Comparison of ENCODE assay signal across 11 cellular contexts in genomic region chr11:117808768-117809167, GRCh38. TPM values are rescaled to one million over a fixed set of nuclear protein-coding genes. Genes with fewer than 3 reads are reported as not detected.
DNase-seq lines count a peak whose midpoint lies in the region; ATAC-seq and TF ChIP-seq lines count a peak whose summit lies in the region.
"Had no signal": no experiment of that assay in that cellular context is flagged by ENCODE, and none has a peak within 500 bp of the region (broad histone marks: within the 10 kb centered on the region; RNA-seq: fewer than 3 reads in every experiment).

No MANE protein-coding gene starts in this region.

- H3K36me3 Mint-ChIP-seq in activated T-helper 1 cell treated with anti-CD3 and anti-CD28 coated beads, Interleukin-12 subunit alpha, Interleukin-12 subunit beta, Interleukin-2, Interleukin-4 antibody, amounts not matched to agents 30 ng/mL and 10 ng/mL and 1 ng/mL, durations not matched to agents 14 hours and 24 hours and 36 hours (ENCODE audit: low read depth): no peaks in the 10 kb centered on the region
- no peaks in the 10 kb centered on the region for H3K36me3 Mint-ChIP-seq in activated naive CD4-positive, alpha-beta T cell treated with anti-CD3 and anti-CD28 coated beads for 36 hours (ENCODE audit: low read depth)

- no peaks in the 10 kb centered on the region for H3F3A ChIP-seq in GM23248 (ENCODE audit: insufficient read depth)

- peak overlapping the region; percentile 36 for H3K27ac Mint-ChIP-seq in activated T-helper 1 cell treated with anti-CD3 and anti-CD28 coated beads, Interleukin-12 subunit alpha, Interleukin-12 subunit beta, Interleukin-2, Interleukin-4 antibody, amounts not matched to agents 30 ng/mL and 10 ng/mL and 1 ng/mL, durations not matched to agents 14 hours and 24 hours and 36 hours
- no peak overlapping the region for H3K27ac Mint-ChIP-seq in activated naive CD4-positive, alpha-beta T cell treated with anti-CD3 and anti-CD28 coated beads for 36 hours

- H3K9ac ChIP-seq in GM23248: no peak overlapping the region
- H3K9ac ChIP-seq: SK-N-SH had no signal

- H3K27me3 ChIP-seq in GM23248 (replicated peaks; ENCODE audit: insufficient read depth) (peaks cover 7% of the 10 kb centered on the region; the same call in 1 of the 2 replicates), gastroesophageal sphincter (peaks cover 38% of the 10 kb centered on the region), sigmoid colon (no peaks in the 10 kb centered on the region)

- no peak overlapping the region for H3K4me2 ChIP-seq in GM23248 (ENCODE audit: unreplicated experiment)
- H3K4me2 ChIP-seq: SK-N-SH had no signal

- intact Hi-C loops in activated T-helper 1 cell treated with anti-CD3 and anti-CD28 coated beads, Interleukin-12 subunit alpha, Interleukin-12 subunit beta, Interleukin-2, Interleukin-4 antibody, amounts not matched to agents 30 ng/mL and 10 ng/mL and 1 ng/mL, durations not matched to agents 14 hours and 24 hours and 36 hours (cut with micrococcal nuclease): loop anchor here (5.0 kb wide), 2 partner anchors 34 to 364 kb away; no protein-coding TSS in a partner anchor
- intact Hi-C loops in sigmoid colon (cut with DNase I): no loop called here
- intact Hi-C loops in activated naive CD4-positive, alpha-beta T cell treated with anti-CD3 and anti-CD28 coated beads for 36 hours (cut with micrococcal nuclease): loop anchor here (1.0 to 2.0 kb wide), 3 partner anchors 14 to 382 kb away; no protein-coding TSS in a partner anchor

- in situ Hi-C loops in GM23248 (cut with MboI): loop anchor here (10.0 kb wide), 1 partner anchor 374 kb away; no protein-coding TSS in a partner anchor

- peaks cover 2% of the 10 kb centered on the region for H3K27me3 Mint-ChIP-seq in activated T-helper 1 cell treated with anti-CD3 and anti-CD28 coated beads, Interleukin-12 subunit alpha, Interleukin-12 subunit beta, Interleukin-2, Interleukin-4 antibody, amounts not matched to agents 30 ng/mL and 10 ng/mL and 1 ng/mL, durations not matched to agents 14 hours and 24 hours and 36 hours (ENCODE audit: insufficient read depth)
- H3K27me3 Mint-ChIP-seq in activated naive CD4-positive, alpha-beta T cell treated with anti-CD3 and anti-CD28 coated beads for 36 hours (ENCODE audit: low read depth): no peaks in the 10 kb centered on the region

- no peaks in the 10 kb centered on the region for H3K9me3 Mint-ChIP-seq in activated T-helper 1 cell treated with anti-CD3 and anti-CD28 coated beads, Interleukin-12 subunit alpha, Interleukin-12 subunit beta, Interleukin-2, Interleukin-4 antibody, amounts not matched to agents 30 ng/mL and 10 ng/mL and 1 ng/mL, durations not matched to agents 14 hours and 24 hours and 36 hours
- no peaks in the 10 kb centered on the region for H3K9me3 Mint-ChIP-seq in activated naive CD4-positive, alpha-beta T cell treated with anti-CD3 and anti-CD28 coated beads for 36 hours

- no peak overlapping the region for H3K4me3 Mint-ChIP-seq in activated T-helper 1 cell treated with anti-CD3 and anti-CD28 coated beads, Interleukin-12 subunit alpha, Interleukin-12 subunit beta, Interleukin-2, Interleukin-4 antibody, amounts not matched to agents 30 ng/mL and 10 ng/mL and 1 ng/mL, durations not matched to agents 14 hours and 24 hours and 36 hours
- H3K4me3 Mint-ChIP-seq in activated naive CD4-positive, alpha-beta T cell treated with anti-CD3 and anti-CD28 coated beads for 36 hours: no peak overlapping the region

- H4K20me1 ChIP-seq in GM23248 (ENCODE audit: insufficient read depth): no peaks in the 10 kb centered on the region

- no peak for TF ChIP-seq EP300 in gastroesophageal sphincter (IDR thresholded peaks at IDR 0.05)
- TF ChIP-seq EP300 in sigmoid colon (IDR thresholded peaks at IDR 0.05): no peak

- peak; percentile 34 for ATAC-seq in gastroesophageal sphincter

- H3K9me3 ChIP-seq in GM23248 (ENCODE audit: low read depth) (no peaks in the 10 kb centered on the region), gastroesophageal sphincter (no peaks in the 10 kb centered on the region), sigmoid colon (no peaks in the 10 kb centered on the region)
- H3K9me3 ChIP-seq: neutrophil, SK-N-SH had no signal

- H3K4me3 ChIP-seq in GM23248 (no peak overlapping the region), gastroesophageal sphincter (no peak overlapping the region), sigmoid colon (no peak overlapping the region)

- H3K4me1 Mint-ChIP-seq in activated T-helper 1 cell treated with anti-CD3 and anti-CD28 coated beads, Interleukin-12 subunit alpha, Interleukin-12 subunit beta, Interleukin-2, Interleukin-4 antibody, amounts not matched to agents 30 ng/mL and 10 ng/mL and 1 ng/mL, durations not matched to agents 14 hours and 24 hours and 36 hours (ENCODE audit: low read depth): peaks cover 43% of the 10 kb centered on the region
- peaks cover 18% of the 10 kb centered on the region for H3K4me1 Mint-ChIP-seq in activated naive CD4-positive, alpha-beta T cell treated with anti-CD3 and anti-CD28 coated beads for 36 hours (ENCODE audit: low read depth)

- H3K27ac ChIP-seq in GM23248 (no peak overlapping the region), gastroesophageal sphincter (peak overlapping the region in 3 of 4 donors; percentile 54 to 65 (median 55)), sigmoid colon (peak overlapping the region in 3 of 4 donors; percentile 16 to 52 (median 43))
- H3K27ac ChIP-seq: neutrophil had no signal

- H3K36me3 ChIP-seq in GM23248 (ENCODE audit: low read depth) (no peaks in the 10 kb centered on the region), gastroesophageal sphincter (no peaks in the 10 kb centered on the region), sigmoid colon (no peaks in the 10 kb centered on the region)
- H3K36me3 ChIP-seq: neutrophil had no signal

- CTCF ChIA-PET in activated naive CD4-positive, alpha-beta T cell treated with anti-CD3 and anti-CD28 coated beads for 36 hours (lab: Charles Lee): interaction anchor here (0.6 to 11.3 kb wide), 22 partner anchors 11 to 383 kb away, joined by 3 to 258 read pairs (median 5); partner anchors contain the start of genes FXYD2 and FXYD6

- no peak for DNase-seq in GM23248
- no peak for DNase-seq in activated T-helper 1 cell treated with anti-CD3 and anti-CD28 coated beads, Interleukin-12 subunit alpha, Interleukin-12 subunit beta, Interleukin-2, Interleukin-4 antibody, amounts not matched to agents 30 ng/mL and 10 ng/mL and 1 ng/mL, durations not matched to agents 14 hours and 24 hours and 36 hours (ENCODE audit: low spot score)
- no peak for DNase-seq in sigmoid colon
- DNase-seq in activated naive CD4-positive, alpha-beta T cell treated with anti-CD3 and anti-CD28 coated beads for 36 hours: no peak
- DNase-seq in globus pallidus (ENCODE audit: low spot score): no peak
- no peak for DNase-seq in NCI-H1694 (lab: John Stamatoyannopoulos, UW)
- DNase-seq: activated gamma-delta T cell, KG1 had no signal

- H2AFZ ChIP-seq in GM23248: 0 out of 2 replicates have a peak overlapping the region, but pooled peaks have one; percentile 36

- TF ChIP-seq CTCF in gastroesophageal sphincter (IDR thresholded peaks at IDR 0.05) (no peak), sigmoid colon (IDR thresholded peaks at IDR 0.05) (no peak)

- no peaks in the 10 kb centered on the region for H3K79me2 ChIP-seq in GM23248 (ENCODE audit: insufficient read depth)

- no peaks in the 10 kb centered on the region for H3K9me2 ChIP-seq in GM23248 (ENCODE audit: insufficient read depth)
- H3K9me2 ChIP-seq: SK-N-SH had no signal

- 49 to 53% methylated on average over 13 of the region's 13 CpGs for WGBS in GM23248 (ENCODE audit: low coverage in 1 of 2, low lambda C conversion rate in 2 of 2, missing lambda C conversion rate in 2 of 2), 2 experiments
- 66 to 74% methylated on average over 5 to 10 of the region's 13 CpGs for WGBS in gastroesophageal sphincter (ENCODE audit: low coverage in 1 of 2), 2 donors
- WGBS in sigmoid colon, 2 donors: 30 to 69% methylated on average over 13 of the region's 13 CpGs

- TF ChIP-seq POLR2A in gastroesophageal sphincter (IDR thresholded peaks at IDR 0.05) (no peak), sigmoid colon (IDR thresholded peaks at IDR 0.05) (no peak)

- H3K4me1 ChIP-seq in GM23248 (ENCODE audit: insufficient read depth) (no peaks in the 10 kb centered on the region), gastroesophageal sphincter (peaks cover 0 to 17% (median 0%) of the 10 kb centered on the region in 3 donors), sigmoid colon (no peaks in the 10 kb centered on the region)

RNA-seq across cellular contexts. Expression of gene DSCAML1, which starts 11.8 kb away (rescaled TPM):
- total RNA-seq in GM23248 (2014; rRNA removed; shearing (Covaris generic)): not detected in 2 replicates
- polyA plus RNA-seq in GM23248 (2016; fragmentation: Nextera tagmentation; extraction: Ambion mirVana): not detected in 2 replicates
- not detected in 2 replicates for total RNA-seq in activated T-helper 1 cell treated with anti-CD3 and anti-CD28 coated beads, Interleukin-12 subunit alpha, Interleukin-12 subunit beta, Interleukin-2, Interleukin-4 antibody, amounts not matched to agents 30 ng/mL and 10 ng/mL and 1 ng/mL, durations not matched to agents 14 hours and 24 hours and 36 hours
- 1 to 10 TPM in 1 of 4 donors, under 1 TPM in 3; 0.35 to 2.5 (median 0.73) TPM for total RNA-seq in gastroesophageal sphincter
- total RNA-seq in sigmoid colon: 1 to 10 TPM; 1.1 to 7.5 (median 2.2) TPM
- polyA plus RNA-seq in sigmoid colon: 1 to 10 TPM in 1 of 3 donors, under 1 TPM in 2; under 0.01 to 1.2 (median 0.23) TPM
- total RNA-seq in activated naive CD4-positive, alpha-beta T cell treated with anti-CD3 and anti-CD28 coated beads for 36 hours: under 1 TPM; 0.17 to 0.30 TPM
- polyA plus RNA-seq: SK-N-SH had no signal

RNA-seq across cellular contexts. Expression of gene FXYD2, which starts 15.8 kb away (rescaled TPM):
- total RNA-seq in GM23248 (2014; rRNA removed; shearing (Covaris generic)): not detected in 2 replicates
- polyA plus RNA-seq in GM23248 (2016; fragmentation: Nextera tagmentation; extraction: Ambion mirVana) (not detected in 2 replicates), sigmoid colon (1 to 10 TPM in 2 of 3 donors, not detected in 1; 3.6 to 4.2 TPM)
- 3.4 and 3.6 TPM in 2 replicates for total RNA-seq in activated T-helper 1 cell treated with anti-CD3 and anti-CD28 coated beads, Interleukin-12 subunit alpha, Interleukin-12 subunit beta, Interleukin-2, Interleukin-4 antibody, amounts not matched to agents 30 ng/mL and 10 ng/mL and 1 ng/mL, durations not matched to agents 14 hours and 24 hours and 36 hours
- total RNA-seq in gastroesophageal sphincter (1 to 10 TPM in 2 of 4 donors, under 1 TPM in 2; 0.50 to 3.0 (median 1.2) TPM), sigmoid colon (1 to 10 TPM; 3.2 to 6.6 (median 4.4) TPM)
- 1 to 10 TPM in 1 of 2 experiments, not detected in 1; 1.1 TPM for total RNA-seq in activated naive CD4-positive, alpha-beta T cell treated with anti-CD3 and anti-CD28 coated beads for 36 hours
- polyA plus RNA-seq: SK-N-SH had no signal
